ENCODE assay signal across 1 cellular context in the genomic region with DNA sequence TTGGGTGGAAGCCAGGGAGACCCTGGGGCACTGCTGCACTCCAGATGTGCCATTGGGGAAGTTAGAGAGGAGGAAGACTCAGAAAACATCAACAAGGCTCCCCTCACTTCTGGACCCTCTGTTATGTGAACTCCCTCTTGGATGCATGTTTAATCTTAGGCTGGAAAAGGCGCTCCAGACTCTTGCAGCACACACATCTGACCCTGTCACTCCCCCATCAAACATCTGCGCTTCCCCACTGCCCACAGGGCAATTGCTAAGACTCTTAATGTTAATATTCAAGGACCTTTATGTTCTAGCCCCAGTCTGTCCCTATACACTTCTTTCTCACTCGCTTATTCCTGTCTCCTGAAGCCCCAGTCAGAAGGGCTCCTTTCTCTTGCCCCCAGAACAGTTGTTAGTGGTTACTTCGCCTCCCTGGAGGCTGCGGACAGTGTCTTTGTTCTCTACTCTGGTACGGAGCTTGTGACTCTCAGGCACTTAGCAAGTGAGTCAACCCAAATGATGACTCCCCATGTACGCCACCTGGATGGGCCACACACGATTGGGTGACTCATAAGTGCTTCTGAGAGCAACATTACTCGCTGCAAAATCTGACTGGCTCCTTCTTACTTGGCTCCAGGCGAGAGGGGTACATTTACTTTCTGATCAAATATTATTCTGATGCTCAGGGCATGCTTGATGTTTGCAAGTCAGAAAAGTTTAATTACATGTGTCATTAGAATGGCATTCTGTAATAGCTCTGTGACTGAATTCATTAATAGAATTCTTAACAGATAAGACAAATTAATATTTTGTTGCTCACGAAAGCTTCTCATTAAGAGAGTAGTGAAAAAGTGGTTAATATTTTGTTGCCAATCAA.
TF ChIP-seq lines count a peak whose summit lies in the region.

No MANE protein-coding gene starts in this region.

TF ChIP-seq in HEK293, 187 proteins besides CTCF, POLR2A, EP300 and RAD21 (continued from another document):
- TF ChIP-seq, protein P1, sequence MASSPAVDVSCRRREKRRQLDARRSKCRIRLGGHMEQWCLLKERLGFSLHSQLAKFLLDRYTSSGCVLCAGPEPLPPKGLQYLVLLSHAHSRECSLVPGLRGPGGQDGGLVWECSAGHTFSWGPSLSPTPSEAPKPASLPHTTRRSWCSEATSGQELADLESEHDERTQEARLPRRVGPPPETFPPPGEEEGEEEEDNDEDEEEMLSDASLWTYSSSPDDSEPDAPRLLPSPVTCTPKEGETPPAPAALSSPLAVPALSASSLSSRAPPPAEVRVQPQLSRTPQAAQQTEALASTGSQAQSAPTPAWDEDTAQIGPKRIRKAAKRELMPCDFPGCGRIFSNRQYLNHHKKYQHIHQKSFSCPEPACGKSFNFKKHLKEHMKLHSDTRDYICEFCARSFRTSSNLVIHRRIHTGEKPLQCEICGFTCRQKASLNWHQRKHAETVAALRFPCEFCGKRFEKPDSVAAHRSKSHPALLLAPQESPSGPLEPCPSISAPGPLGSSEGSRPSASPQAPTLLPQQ (tag by site-specific recombination; IDR thresholded peaks at IDR 0.05): 0 out of 2 replicates have a peak, but pooled peaks have one; percentile 40
- TF ChIP-seq, protein P2, sequence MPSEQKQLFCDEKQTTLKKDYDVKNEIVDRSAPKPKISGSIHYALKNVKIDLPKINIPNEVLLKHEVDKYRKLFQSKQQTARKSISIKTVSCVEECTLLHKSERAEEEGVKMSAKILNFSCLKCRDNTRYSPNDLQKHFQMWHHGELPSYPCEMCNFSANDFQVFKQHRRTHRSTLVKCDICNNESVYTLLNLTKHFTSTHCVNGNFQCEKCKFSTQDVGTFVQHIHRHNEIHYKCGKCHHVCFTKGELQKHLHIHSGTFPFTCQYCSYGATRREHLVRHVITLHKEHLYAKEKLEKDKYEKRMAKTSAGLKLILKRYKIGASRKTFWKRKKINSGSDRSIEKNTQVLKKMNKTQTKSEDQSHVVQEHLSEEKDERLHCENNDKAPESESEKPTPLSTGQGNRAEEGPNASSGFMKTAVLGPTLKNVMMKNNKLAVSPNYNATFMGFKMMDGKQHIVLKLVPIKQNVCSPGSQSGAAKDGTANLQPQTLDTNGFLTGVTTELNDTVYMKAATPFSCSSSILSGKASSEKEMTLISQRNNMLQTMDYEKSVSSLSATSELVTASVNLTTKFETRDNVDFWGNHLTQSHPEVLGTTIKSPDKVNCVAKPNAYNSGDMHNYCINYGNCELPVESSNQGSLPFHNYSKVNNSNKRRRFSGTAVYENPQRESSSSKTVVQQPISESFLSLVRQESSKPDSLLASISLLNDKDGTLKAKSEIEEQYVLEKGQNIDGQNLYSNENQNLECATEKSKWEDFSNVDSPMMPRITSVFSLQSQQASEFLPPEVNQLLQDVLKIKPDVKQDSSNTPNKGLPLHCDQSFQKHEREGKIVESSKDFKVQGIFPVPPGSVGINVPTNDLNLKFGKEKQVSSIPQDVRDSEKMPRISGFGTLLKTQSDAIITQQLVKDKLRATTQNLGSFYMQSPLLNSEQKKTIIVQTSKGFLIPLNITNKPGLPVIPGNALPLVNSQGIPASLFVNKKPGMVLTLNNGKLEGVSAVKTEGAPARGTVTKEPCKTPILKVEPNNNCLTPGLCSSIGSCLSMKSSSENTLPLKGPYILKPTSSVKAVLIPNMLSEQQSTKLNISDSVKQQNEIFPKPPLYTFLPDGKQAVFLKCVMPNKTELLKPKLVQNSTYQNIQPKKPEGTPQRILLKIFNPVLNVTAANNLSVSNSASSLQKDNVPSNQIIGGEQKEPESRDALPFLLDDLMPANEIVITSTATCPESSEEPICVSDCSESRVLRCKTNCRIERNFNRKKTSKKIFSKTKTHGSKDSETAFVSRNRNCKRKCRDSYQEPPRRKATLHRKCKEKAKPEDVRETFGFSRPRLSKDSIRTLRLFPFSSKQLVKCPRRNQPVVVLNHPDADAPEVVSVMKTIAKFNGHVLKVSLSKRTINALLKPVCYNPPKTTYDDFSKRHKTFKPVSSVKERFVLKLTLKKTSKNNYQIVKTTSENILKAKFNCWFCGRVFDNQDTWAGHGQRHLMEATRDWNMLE (tag by site-specific recombination; conservative IDR thresholded peaks at IDR 0.05; ENCODE audit: low read depth): peak; percentile 38; the same call in 1 of the 2 replicates
- TF ChIP-seq ZNF24 (tag by site-specific recombination; IDR thresholded peaks at IDR 0.05): peak; percentile 38; the same call in 1 of the 2 replicates
TF ChIP-seq in HEK293: peak in this region for 35.
